Comparison of ENCODE assay signal across 26 cellular contexts in genomic region chr4:54056360-54056759, GRCh38. TPM values are rescaled to one million over a fixed set of nuclear protein-coding genes. Genes with fewer than 3 reads are reported as not detected.
DNase-seq lines count a peak whose midpoint lies in the region; ATAC-seq and TF ChIP-seq lines count a peak whose summit lies in the region.
"Had no signal": no experiment of that assay in that cellular context is flagged by ENCODE, and none has a peak within 500 bp of the region (broad histone marks: within the 10 kb centered on the region; RNA-seq: fewer than 3 reads in every experiment).

No MANE protein-coding gene starts in this region.

- CTCF ChIA-PET in activated CD4-positive, alpha-beta T cell treated with anti-CD3 and anti-CD28 coated beads for 36 hours (lab: Charles Lee), result interaction anchor here (0.9 to 2.7 kb wide), 4 partner anchors 8 to 126 kb away, joined by 3 to 9 read pairs (median 3); no protein-coding TSS in a partner anchor
- CTCF ChIA-PET in activated CD8-positive, alpha-beta T cell treated with anti-CD3 and anti-CD28 coated beads for 36 hours (lab: Charles Lee), result interaction anchor here (0.6 to 3.3 kb wide), 4 partner anchors 9 to 177 kb away, joined by 3 to 13 read pairs (median 4); no protein-coding TSS in a partner anchor
- CTCF ChIA-PET in naive thymus-derived CD4-positive, alpha-beta T cell (lab: Charles Lee), result no interaction called here

- peaks cover 16% of the 10 kb centered on the region; the same call in 1 of the 2 replicates for H4K20me1 ChIP-seq in DOHH2 (ENCODE audit: control insufficient read depth, insufficient read depth, low read depth, low read length)

- peaks cover 64% of the 10 kb centered on the region for H3K4me1 Mint-ChIP-seq in activated CD4-positive, alpha-beta T cell treated with anti-CD3 and anti-CD28 coated beads for 36 hours
- H3K4me1 Mint-ChIP-seq in activated CD8-positive, alpha-beta T cell treated with anti-CD3 and anti-CD28 coated beads for 36 hours (ENCODE audit: low read depth), result peaks cover 68% of the 10 kb centered on the region
- peaks cover 46 to 89% (median 77%) of the 10 kb centered on the region in 7 donors for H3K4me1 Mint-ChIP-seq in naive thymus-derived CD4-positive, alpha-beta T cell

- H3K27me3 ChIP-seq in DOHH2 (ENCODE audit: control insufficient read depth, low read length), result no peaks in the 10 kb centered on the region
- no peaks in the 10 kb centered on the region for H3K27me3 ChIP-seq in naive thymus-derived CD4-positive, alpha-beta T cell (ENCODE audit: control insufficient read depth in 2 of 2, insufficient read depth in 2 of 2, low read length in 2 of 2)
- H3K27me3 ChIP-seq in ascending aorta, result no peaks in the 10 kb centered on the region
- H3K27me3 ChIP-seq: colonic mucosa, foreskin keratinocyte, heart right ventricle had no signal

- peak overlapping the region; percentile 65 for H3K4me2 ChIP-seq in DOHH2 (ENCODE audit: low read length)

- no peak for DNase-seq in activated CD4-positive, alpha-beta T cell treated with anti-CD3 and anti-CD28 coated beads for 36 hours
- no peak for DNase-seq in activated CD4-positive, alpha-beta T cell treated with anti-CD3 and anti-CD28 coated beads, Interleukin-2, amount 50 U/mL, for 1 hour
- no peak for DNase-seq in activated CD8-positive, alpha-beta T cell treated with anti-CD3 and anti-CD28 coated beads for 36 hours
- DNase-seq in naive thymus-derived CD4-positive, alpha-beta T cell, result peak in 4 of 9 donors; percentile 27 to 44 (median 32)
- DNase-seq in ascending aorta (ENCODE audit: low spot score in 2 of 2) (no peak), NCI-H2081 (lab: John Stamatoyannopoulos, UW) (no peak), T1000 (lab: John Stamatoyannopoulos, UW) (no peak)
- DNase-seq: colonic mucosa; foreskin keratinocyte; HCEC 1CT; heart right ventricle; IMR-90; left cardiac atrium; NCI-H1105; NCI-H2029; NCI-H226; NCI-H748 treated with DMSO at 0.1 percent for 48 hours; nucleus accumbens; stimulated activated CD8-positive, alpha-beta memory T cell treated with anti-CD3 and anti-CD28 coated beads, Interleukin-4, amount 100 ng/mL, for 48 hours had no signal

- POLR2A ChIA-PET in activated CD4-positive, alpha-beta T cell treated with anti-CD3 and anti-CD28 coated beads for 36 hours (lab: Charles Lee), result no interaction called here
- POLR2A ChIA-PET in activated CD8-positive, alpha-beta T cell treated with anti-CD3 and anti-CD28 coated beads for 36 hours (lab: Charles Lee), result interaction anchor here (0.8 kb wide), 1 partner anchor 15 kb away, joined by 4 read pairs; no protein-coding TSS in a partner anchor
- POLR2A ChIA-PET in naive thymus-derived CD4-positive, alpha-beta T cell (lab: Charles Lee), result interaction anchor here (1.1 to 1.8 kb wide), 3 partner anchors 8 to 25 kb away, joined by 3 to 7 read pairs (median 3); partner anchors contain the start of gene CHIC2

- H3K4me1 ChIP-seq in DOHH2 (ENCODE audit: control insufficient read depth, low read length), result peaks cover 39% of the 10 kb centered on the region
- H3K4me1 ChIP-seq in naive thymus-derived CD4-positive, alpha-beta T cell (ENCODE audit: control insufficient read depth in 2 of 2, insufficient read depth in 2 of 2, low read length in 2 of 2), result peaks cover 35 to 43% of the 10 kb centered on the region in 2 donors
- peaks cover 0 to 40% of the 10 kb centered on the region in 2 donors for H3K4me1 ChIP-seq in ascending aorta

- H3K79me2 ChIP-seq in DOHH2 (ENCODE audit: control insufficient read depth, low read length), result peaks cover 99% of the 10 kb centered on the region

- H3K27ac ChIP-seq in DOHH2 (ENCODE audit: low read depth, low read length) (no peak overlapping the region; the same call in 1 of the 2 replicates), ascending aorta (no peak overlapping the region)
- H3K27ac ChIP-seq in naive thymus-derived CD4-positive, alpha-beta T cell (ENCODE audit: low read depth, low read length), result no peak overlapping the region
- H3K27ac ChIP-seq: 22Rv1, colonic mucosa, foreskin keratinocyte, heart right ventricle had no signal

- TF ChIP-seq CTCF in DOHH2 (IDR thresholded peaks at IDR 0.05; ENCODE audit: low read depth, low read length, poor library complexity, severe bottlenecking), result no peak
- TF ChIP-seq CTCF in activated CD8-positive, alpha-beta T cell treated with anti-CD3 and anti-CD28 coated beads for 36 hours (IDR thresholded peaks at IDR 0.05), result no peak
- no peak for TF ChIP-seq CTCF in ascending aorta (IDR thresholded peaks at IDR 0.05)

- H3K4me3 Mint-ChIP-seq in activated CD4-positive, alpha-beta T cell treated with anti-CD3 and anti-CD28 coated beads for 36 hours, result no peak overlapping the region
- H3K4me3 Mint-ChIP-seq in activated CD8-positive, alpha-beta T cell treated with anti-CD3 and anti-CD28 coated beads for 36 hours, result peak overlapping the region; percentile 69
- peak overlapping the region in 9 of 10 donors; percentile 39 to 96 (median 78) for H3K4me3 Mint-ChIP-seq in naive thymus-derived CD4-positive, alpha-beta T cell

- H3K27ac Mint-ChIP-seq in activated CD4-positive, alpha-beta T cell treated with anti-CD3 and anti-CD28 coated beads for 36 hours, result peak overlapping the region; percentile 51
- H3K27ac Mint-ChIP-seq in activated CD8-positive, alpha-beta T cell treated with anti-CD3 and anti-CD28 coated beads for 36 hours, result peak overlapping the region; percentile 74
- H3K27ac Mint-ChIP-seq in naive thymus-derived CD4-positive, alpha-beta T cell, result peak overlapping the region in 4 of 9 donors; percentile 12 to 43 (median 22)

- H3K9me2 ChIP-seq in DOHH2 (replicated peaks; ENCODE audit: control insufficient read depth, low read length), result no peaks in the 10 kb centered on the region

- H3K4me3 ChIP-seq in DOHH2 (ENCODE audit: low read length) (peak overlapping the region; percentile 39), ascending aorta (no peak overlapping the region)
- H3K4me3 ChIP-seq in naive thymus-derived CD4-positive, alpha-beta T cell (ENCODE audit: low read length), result no peak overlapping the region
- H3K4me3 ChIP-seq: colonic mucosa, heart right ventricle had no signal

- H3K9me3 Mint-ChIP-seq in activated CD4-positive, alpha-beta T cell treated with anti-CD3 and anti-CD28 coated beads for 36 hours (ENCODE audit: low read depth), result no peaks in the 10 kb centered on the region
- no peaks in the 10 kb centered on the region for H3K9me3 Mint-ChIP-seq in activated CD8-positive, alpha-beta T cell treated with anti-CD3 and anti-CD28 coated beads for 36 hours
- peaks cover 0 to 3% (median 0%) of the 10 kb centered on the region in 11 donors for H3K9me3 Mint-ChIP-seq in naive thymus-derived CD4-positive, alpha-beta T cell

- intact Hi-C loops in activated CD4-positive, alpha-beta T cell treated with anti-CD3 and anti-CD28 coated beads for 36 hours (cut with DNase I, micrococcal nuclease), result loop anchor here in 1 of 2 experiments (2.0 kb wide), 1 partner anchor 16 kb away; no protein-coding TSS in a partner anchor
- intact Hi-C loops in activated CD8-positive, alpha-beta T cell treated with anti-CD3 and anti-CD28 coated beads for 36 hours (cut with micrococcal nuclease), result no loop called here
- intact Hi-C loops in naive thymus-derived CD4-positive, alpha-beta T cell (cut with micrococcal nuclease), result loop anchor here in 1 of 2 donors (1.0 kb wide), 1 partner anchor 8 kb away; the partner anchor contains the start of gene CHIC2
- intact Hi-C loops in ascending aorta (cut with DNase I), result no loop called here

- no peaks in the 10 kb centered on the region for H3K9me3 ChIP-seq in DOHH2 (ENCODE audit: control insufficient read depth, insufficient read depth, low read length)
- H3K9me3 ChIP-seq in naive thymus-derived CD4-positive, alpha-beta T cell (ENCODE audit: control insufficient read depth in 2 of 3, low read length in 3 of 3), result no peaks in the 10 kb centered on the region
- no peaks in the 10 kb centered on the region for H3K9me3 ChIP-seq in ascending aorta
- H3K9me3 ChIP-seq: colonic mucosa, heart right ventricle had no signal

- H3K36me3 Mint-ChIP-seq in activated CD4-positive, alpha-beta T cell treated with anti-CD3 and anti-CD28 coated beads for 36 hours (ENCODE audit: low read depth), result peaks cover 8% of the 10 kb centered on the region
- peaks cover 13% of the 10 kb centered on the region for H3K36me3 Mint-ChIP-seq in activated CD8-positive, alpha-beta T cell treated with anti-CD3 and anti-CD28 coated beads for 36 hours (ENCODE audit: low read depth)
- peaks cover 0 to 19% (median 16%) of the 10 kb centered on the region in 5 donors for H3K36me3 Mint-ChIP-seq in naive thymus-derived CD4-positive, alpha-beta T cell

- peak; percentile 78 for ATAC-seq in activated CD4-positive, alpha-beta T cell treated with anti-CD3 and anti-CD28 coated beads for 36 hours
- peak; percentile 69 for ATAC-seq in activated CD8-positive, alpha-beta T cell treated with anti-CD3 and anti-CD28 coated beads for 36 hours
- peak; percentile 70 for ATAC-seq in naive thymus-derived CD4-positive, alpha-beta T cell
- ATAC-seq: esophagus mucosa, foreskin keratinocyte, heart right ventricle, left cardiac atrium had no signal

- H3F3A ChIP-seq in DOHH2 (ENCODE audit: control insufficient read depth, insufficient read depth), result no peaks in the 10 kb centered on the region

- H3K36me3 ChIP-seq in DOHH2 (ENCODE audit: control insufficient read depth, low read length) (peaks cover 21% of the 10 kb centered on the region), ascending aorta (no peaks in the 10 kb centered on the region)
- H3K36me3 ChIP-seq in naive thymus-derived CD4-positive, alpha-beta T cell (ENCODE audit: control insufficient read depth in 2 of 3, insufficient read depth in 3 of 3, low read length in 3 of 3), result no peaks in the 10 kb centered on the region
- H3K36me3 ChIP-seq: colonic mucosa, heart right ventricle had no signal

- no peaks in the 10 kb centered on the region for H3K27me3 Mint-ChIP-seq in activated CD4-positive, alpha-beta T cell treated with anti-CD3 and anti-CD28 coated beads for 36 hours
- no peaks in the 10 kb centered on the region for H3K27me3 Mint-ChIP-seq in activated CD8-positive, alpha-beta T cell treated with anti-CD3 and anti-CD28 coated beads for 36 hours
- H3K27me3 Mint-ChIP-seq in naive thymus-derived CD4-positive, alpha-beta T cell, result no peaks in the 10 kb centered on the region

RNA-seq across cellular contexts. Expression of gene CHIC2, which starts 8.0 kb away (rescaled TPM):
- 10 to 100 TPM; 14.7 to 17.7 TPM for total RNA-seq in activated CD4-positive, alpha-beta T cell treated with anti-CD3 and anti-CD28 coated beads for 36 hours
- total RNA-seq in activated CD8-positive, alpha-beta T cell treated with anti-CD3 and anti-CD28 coated beads for 36 hours, result 10 to 100 TPM; 16.8 to 17.5 TPM
- 10 to 100 TPM; 22.4 to 55.7 (median 40.7) TPM for total RNA-seq in naive thymus-derived CD4-positive, alpha-beta T cell
- 10 to 100 TPM; 59.0 to 64.2 TPM for polyA plus RNA-seq in naive thymus-derived CD4-positive, alpha-beta T cell
- 34.1 TPM for total RNA-seq in ascending aorta

RNA-seq across cellular contexts. Expression of gene GSX2, which starts 43.6 kb away (rescaled TPM):
- total RNA-seq in activated CD4-positive, alpha-beta T cell treated with anti-CD3 and anti-CD28 coated beads for 36 hours, result not detected
- total RNA-seq in activated CD8-positive, alpha-beta T cell treated with anti-CD3 and anti-CD28 coated beads for 36 hours, result not detected
- total RNA-seq in naive thymus-derived CD4-positive, alpha-beta T cell, result not detected
- polyA plus RNA-seq in naive thymus-derived CD4-positive, alpha-beta T cell, result not detected
- total RNA-seq in ascending aorta, result not detected
- total RNA-seq: activated CD8-positive, alpha-beta memory T cell treated with anti-CD3 and anti-CD28 coated beads for 36 hours; colonic mucosa; esophagus mucosa; foreskin keratinocyte; heart right ventricle; IMR-90; left cardiac atrium; pulmonary artery endothelial cell; subcutaneous adipose tissue; ureter had no signal
- polyA plus RNA-seq: foreskin keratinocyte, heart right ventricle, IMR-90 had no signal
